ENCODE assay signal across 1 cellular context in the genomic region with DNA sequence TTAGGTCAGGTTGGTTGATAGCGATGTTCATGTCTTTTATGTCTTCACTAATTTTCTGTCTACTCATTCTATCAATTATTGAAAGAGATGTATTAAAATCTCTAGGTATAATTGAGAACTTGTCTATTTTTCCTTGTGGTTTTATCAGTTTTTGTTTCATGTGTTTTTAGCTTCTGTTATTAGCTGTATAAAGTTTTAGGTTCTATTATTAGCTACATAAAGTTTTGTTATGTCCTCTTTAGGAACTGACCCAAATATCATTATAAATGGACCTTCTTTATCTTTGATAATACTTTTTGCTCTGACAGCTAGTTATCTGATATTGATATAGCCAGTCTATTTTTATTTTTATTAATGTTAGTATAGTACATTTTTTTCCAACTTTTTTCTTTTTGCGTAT.
TF ChIP-seq lines count a peak whose summit lies in the region.

No MANE protein-coding gene starts in this region.

TF ChIP-seq in GM12878, 131 proteins besides CTCF, POLR2A, EP300 and RAD21 (continued from another document):
- TF ChIP-seq, protein P1, sequence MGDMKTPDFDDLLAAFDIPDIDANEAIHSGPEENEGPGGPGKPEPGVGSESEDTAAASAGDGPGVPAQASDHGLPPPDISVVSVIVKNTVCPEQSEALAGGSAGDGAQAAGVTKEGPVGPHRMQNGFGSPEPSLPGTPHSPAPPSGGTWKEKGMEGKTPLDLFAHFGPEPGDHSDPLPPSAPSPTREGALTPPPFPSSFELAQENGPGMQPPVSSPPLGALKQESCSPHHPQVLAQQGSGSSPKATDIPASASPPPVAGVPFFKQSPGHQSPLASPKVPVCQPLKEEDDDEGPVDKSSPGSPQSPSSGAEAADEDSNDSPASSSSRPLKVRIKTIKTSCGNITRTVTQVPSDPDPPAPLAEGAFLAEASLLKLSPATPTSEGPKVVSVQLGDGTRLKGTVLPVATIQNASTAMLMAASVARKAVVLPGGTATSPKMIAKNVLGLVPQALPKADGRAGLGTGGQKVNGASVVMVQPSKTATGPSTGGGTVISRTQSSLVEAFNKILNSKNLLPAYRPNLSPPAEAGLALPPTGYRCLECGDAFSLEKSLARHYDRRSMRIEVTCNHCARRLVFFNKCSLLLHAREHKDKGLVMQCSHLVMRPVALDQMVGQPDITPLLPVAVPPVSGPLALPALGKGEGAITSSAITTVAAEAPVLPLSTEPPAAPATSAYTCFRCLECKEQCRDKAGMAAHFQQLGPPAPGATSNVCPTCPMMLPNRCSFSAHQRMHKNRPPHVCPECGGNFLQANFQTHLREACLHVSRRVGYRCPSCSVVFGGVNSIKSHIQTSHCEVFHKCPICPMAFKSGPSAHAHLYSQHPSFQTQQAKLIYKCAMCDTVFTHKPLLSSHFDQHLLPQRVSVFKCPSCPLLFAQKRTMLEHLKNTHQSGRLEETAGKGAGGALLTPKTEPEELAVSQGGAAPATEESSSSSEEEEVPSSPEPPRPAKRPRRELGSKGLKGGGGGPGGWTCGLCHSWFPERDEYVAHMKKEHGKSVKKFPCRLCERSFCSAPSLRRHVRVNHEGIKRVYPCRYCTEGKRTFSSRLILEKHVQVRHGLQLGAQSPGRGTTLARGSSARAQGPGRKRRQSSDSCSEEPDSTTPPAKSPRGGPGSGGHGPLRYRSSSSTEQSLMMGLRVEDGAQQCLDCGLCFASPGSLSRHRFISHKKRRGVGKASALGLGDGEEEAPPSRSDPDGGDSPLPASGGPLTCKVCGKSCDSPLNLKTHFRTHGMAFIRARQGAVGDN (IDR thresholded peaks at IDR 0.05) = no peak
- peak; percentile 76; the same call in 1 of the 2 replicates for TF ChIP-seq MEF2A (IDR thresholded peaks at IDR 0.05; ENCODE audit: insufficient read depth, low read depth, low read length)
- peak; percentile 50; the same call in 1 of the 2 replicates for TF ChIP-seq ZBTB40 (IDR thresholded peaks at IDR 0.05; ENCODE audit: borderline replicate concordance)
- TF ChIP-seq MEF2B (IDR thresholded peaks at IDR 0.05; ENCODE audit: partially characterized antibody, poor library complexity, severe bottlenecking) = peak; percentile 33
- TF ChIP-seq, protein P2, sequence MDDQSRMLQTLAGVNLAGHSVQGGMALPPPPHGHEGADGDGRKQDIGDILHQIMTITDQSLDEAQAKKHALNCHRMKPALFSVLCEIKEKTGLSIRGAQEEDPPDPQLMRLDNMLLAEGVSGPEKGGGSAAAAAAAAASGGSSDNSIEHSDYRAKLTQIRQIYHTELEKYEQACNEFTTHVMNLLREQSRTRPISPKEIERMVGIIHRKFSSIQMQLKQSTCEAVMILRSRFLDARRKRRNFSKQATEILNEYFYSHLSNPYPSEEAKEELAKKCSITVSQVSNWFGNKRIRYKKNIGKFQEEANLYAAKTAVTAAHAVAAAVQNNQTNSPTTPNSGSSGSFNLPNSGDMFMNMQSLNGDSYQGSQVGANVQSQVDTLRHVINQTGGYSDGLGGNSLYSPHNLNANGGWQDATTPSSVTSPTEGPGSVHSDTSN (IDR thresholded peaks at IDR 0.05; ENCODE audit: insufficient replicate concordance, low read depth, low read length) = no peak
